1 cellular context compared by ENCODE assay signal in genomic region chr4:147772459-147772969, GRCh38.
TF ChIP-seq lines count a peak whose summit lies in the region.

No MANE protein-coding gene starts in this region.

TF ChIP-seq in GM12878, 131 proteins besides CTCF, POLR2A, EP300 and RAD21 (continued from another document):
- TF ChIP-seq NR2C2 (IDR thresholded peaks at IDR 0.05; ENCODE audit: borderline replicate concordance, control insufficient read depth, insufficient read length, low read depth) = no peak
- no peak for TF ChIP-seq NRF1 (conservative IDR thresholded peaks at IDR 0.05; ENCODE audit: low read depth, low read length)
- no peak for TF ChIP-seq SPI1 (IDR thresholded peaks at IDR 0.05; ENCODE audit: borderline replicate concordance, insufficient read depth, low read depth, low read length)
- TF ChIP-seq BACH1 (IDR thresholded peaks at IDR 0.05; ENCODE audit: borderline replicate concordance) = no peak
- no peak for TF ChIP-seq CEBPZ (IDR thresholded peaks at IDR 0.05; ENCODE audit: low read depth, low read length)
- no peak for TF ChIP-seq TCF7 (IDR thresholded peaks at IDR 0.05; ENCODE audit: borderline replicate concordance)
